In genomic region chr10:43225787-43226153, GRCh38 we compare ENCODE assay signal across 10 cellular contexts. TPM values are rescaled to one million over a fixed set of nuclear protein-coding genes. Genes with fewer than 3 reads are reported as not detected.
DNase-seq lines count a peak whose midpoint lies in the region; ATAC-seq and TF ChIP-seq lines count a peak whose summit lies in the region.
"Had no signal": no experiment of that assay in that cellular context is flagged by ENCODE, and none has a peak within 500 bp of the region (broad histone marks: within the 10 kb centered on the region; RNA-seq: fewer than 3 reads in every experiment).

No MANE protein-coding gene starts in this region.

- H3K4me3 Mint-ChIP-seq in stimulated activated naive CD8-positive, alpha-beta T cell treated with anti-CD3 and anti-CD28 coated beads, Interleukin-15, Interleukin-2, amounts not matched to agents 100 ng/mL and 50 ng/mL, for 24 hours = peak overlapping the region; percentile 25

- peak; percentile 7 for DNase-seq in activated CD4-positive, alpha-beta T cell treated with anti-CD3 and anti-CD28 coated beads for 1 hour
- no peak for DNase-seq in activated CD4-positive, alpha-beta T cell treated with anti-CD3 and anti-CD28 coated beads, Interleukin-2, amount 50 U/mL, for 1 hour
- DNase-seq in activated gamma-delta T cell treated with Interleukin-2 at 50 U/mL for 16 hours = peak; percentile 5
- DNase-seq in left lobe of liver (ENCODE audit: low spot score) = peak; percentile 6
- DNase-seq in brain microvascular endothelial cell = no peak

- no peak overlapping the region for H3K4me3 ChIP-seq in brain microvascular endothelial cell (ENCODE audit: low read depth, low read length)

- H3K36me3 ChIP-seq in brain microvascular endothelial cell (replicated peaks) = no peaks in the 10 kb centered on the region

- ATAC-seq in left lobe of liver (no peak), GM21515 (IDR thresholded peaks at IDR 0.05; ENCODE audit: unreplicated experiment) (no peak), HG03097 (IDR thresholded peaks at IDR 0.05; ENCODE audit: low FRiP score, unreplicated experiment) (no peak)
- ATAC-seq: naive thymus-derived CD8-positive, alpha-beta T cell had no signal

- H3K4me1 Mint-ChIP-seq in stimulated activated naive CD8-positive, alpha-beta T cell treated with anti-CD3 and anti-CD28 coated beads, Interleukin-15, Interleukin-2, amounts not matched to agents 100 ng/mL and 50 ng/mL, for 24 hours (ENCODE audit: low read depth) = peaks cover 51% of the 10 kb centered on the region

- peaks cover 41% of the 10 kb centered on the region for H3K27me3 ChIP-seq in brain microvascular endothelial cell (replicated peaks)

- no peaks in the 10 kb centered on the region for H3K36me3 Mint-ChIP-seq in stimulated activated naive CD8-positive, alpha-beta T cell treated with anti-CD3 and anti-CD28 coated beads, Interleukin-15, Interleukin-2, amounts not matched to agents 100 ng/mL and 50 ng/mL, for 24 hours (ENCODE audit: low read depth)
- H3K36me3 Mint-ChIP-seq: naive thymus-derived CD8-positive, alpha-beta T cell had no signal

- H3K27me3 Mint-ChIP-seq in stimulated activated naive CD8-positive, alpha-beta T cell treated with anti-CD3 and anti-CD28 coated beads, Interleukin-15, Interleukin-2, amounts not matched to agents 100 ng/mL and 50 ng/mL, for 24 hours = peaks cover 14% of the 10 kb centered on the region

- H3K27ac ChIP-seq in brain microvascular endothelial cell = no peak overlapping the region

- TF ChIP-seq CTCF in brain microvascular endothelial cell (IDR thresholded peaks at IDR 0.05; ENCODE audit: low read depth, low read length, missing control alignments) = no peak

- in situ Hi-C loops in brain microvascular endothelial cell (cut with HindIII; ENCODE audit: low pct_ligation_motif_present, low sequenced_read_pairs) = no loop called here

- peak overlapping the region; percentile 8 for H3K27ac Mint-ChIP-seq in stimulated activated naive CD8-positive, alpha-beta T cell treated with anti-CD3 and anti-CD28 coated beads, Interleukin-15, Interleukin-2, amounts not matched to agents 100 ng/mL and 50 ng/mL, for 24 hours

- no peaks in the 10 kb centered on the region for H3K9me3 Mint-ChIP-seq in stimulated activated naive CD8-positive, alpha-beta T cell treated with anti-CD3 and anti-CD28 coated beads, Interleukin-15, Interleukin-2, amounts not matched to agents 100 ng/mL and 50 ng/mL, for 24 hours
- H3K9me3 Mint-ChIP-seq: naive thymus-derived CD8-positive, alpha-beta T cell had no signal

RNA-seq across cellular contexts. Expression of gene RASGEF1A, which starts 41.1 kb away (rescaled TPM):
- 0.13 TPM for total RNA-seq in left lobe of liver
- total RNA-seq: LHCN-M2 had no signal

Comparison
In these comparisons a context has a peak if more than half of its experiments do, and no peak if none do; other contexts are left out.
1. DNase-seq: peak in activated CD4-positive, alpha-beta T cell treated with anti-CD3 and anti-CD28 coated beads for 1 hour (single experiment), activated gamma-delta T cell treated with Interleukin-2 at 50 U/mL for 16 hours (single experiment) and left lobe of liver (single experiment); none in activated CD4-positive, alpha-beta T cell treated with anti-CD3 and anti-CD28 coated beads, Interleukin-2, amount 50 U/mL, for 1 hour (single experiment) and brain microvascular endothelial cell (single experiment).